Comparison of ENCODE assay signal across 8 cellular contexts in the genomic region with DNA sequence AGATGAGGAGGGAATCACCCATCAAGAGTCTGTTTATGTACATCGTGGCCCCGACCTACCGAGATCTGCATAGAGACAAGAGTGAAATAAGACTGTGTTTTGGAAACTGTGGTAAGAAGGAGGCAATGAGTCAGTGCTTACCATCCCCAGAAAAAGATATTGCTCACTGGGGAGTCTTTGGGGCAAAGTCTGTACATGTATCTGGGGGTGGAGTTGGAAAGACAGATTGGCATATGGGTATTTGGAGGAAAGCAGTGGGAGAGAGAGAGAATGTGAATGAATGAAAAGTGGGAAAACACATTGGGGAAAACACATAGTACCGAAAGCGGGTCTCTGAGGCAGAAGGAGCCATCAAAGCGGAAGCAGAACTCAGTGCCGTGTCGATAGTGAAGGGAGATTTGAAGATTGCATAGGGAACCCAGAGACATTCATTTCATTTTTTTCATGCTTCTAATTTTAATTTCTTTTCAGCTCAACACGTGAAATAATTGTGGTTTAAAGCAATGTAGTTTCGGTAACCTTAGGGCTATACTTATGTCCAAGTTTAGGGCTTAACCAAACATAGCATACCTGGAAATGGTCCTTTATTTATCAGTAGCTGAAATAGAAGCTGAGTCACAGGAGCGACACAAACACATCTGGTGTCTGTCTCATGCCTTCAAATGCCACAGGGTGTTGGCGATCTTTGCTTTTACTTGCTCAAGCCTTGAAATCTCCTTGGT.
DNase-seq lines count a peak whose midpoint lies in the region; ATAC-seq, FAIRE-seq and TF ChIP-seq lines count a peak whose summit lies in the region.

No MANE protein-coding gene starts in this region.

- H3K4me3 ChIP-seq in SJSA1 (peak overlapping the region; percentile 30), astrocyte (ENCODE audit: insufficient read depth, low read depth, low read length) (peak overlapping the region; percentile 32), skeletal muscle satellite cell (ENCODE audit: low read length) (no peak overlapping the region), lower leg skin (ENCODE audit: low read depth, poor library complexity, severe bottlenecking) (no peak overlapping the region)

- H3K27me3 ChIP-seq in SJSA1 (replicated peaks) (no peaks in the 10 kb centered on the region), astrocyte (ENCODE audit: insufficient read depth, low read length) (no peaks in the 10 kb centered on the region), skeletal muscle satellite cell (ENCODE audit: control insufficient read depth, insufficient read depth, low read length) (no peaks in the 10 kb centered on the region)

- WGBS in lower leg skin, 2 donors: 50% methylated on average over 12 of the region's 12 CpGs

- peaks cover 3% of the 10 kb centered on the region for H3K9me3 Mint-ChIP-seq in astrocyte (ENCODE audit: unreplicated experiment)

- H3K36me3 Mint-ChIP-seq in astrocyte (ENCODE audit: low read depth, unreplicated experiment): no peaks in the 10 kb centered on the region

- H3K36me3 ChIP-seq in SJSA1 (no peaks in the 10 kb centered on the region), astrocyte (ENCODE audit: insufficient read depth, low read length) (no peaks in the 10 kb centered on the region), skeletal muscle satellite cell (ENCODE audit: insufficient read depth, low read length) (no peaks in the 10 kb centered on the region)

- TF ChIP-seq CTCF in astrocyte (IDR thresholded peaks at IDR 0.05; ENCODE audit: insufficient read depth, low read depth, low read length) (no peak), lower leg skin (IDR thresholded peaks at IDR 0.05) (no peak)

- no peak for TF ChIP-seq POLR2A in lower leg skin (IDR thresholded peaks at IDR 0.05)

- H2AFZ ChIP-seq in astrocyte (ENCODE audit: low read depth, low read length): no peak overlapping the region

- H3K4me3 Mint-ChIP-seq in astrocyte (ENCODE audit: unreplicated experiment): no peak overlapping the region

- H3K9ac ChIP-seq in astrocyte (ENCODE audit: low read length) (peak overlapping the region; percentile 51), skeletal muscle satellite cell (ENCODE audit: low read depth, low read length) (peak overlapping the region; percentile 48)

- peaks cover 22% of the 10 kb centered on the region for H3K4me1 Mint-ChIP-seq in astrocyte (ENCODE audit: low read depth, unreplicated experiment)

- DNase-seq in SJSA1 (ENCODE audit: low read depth in 1 of 2, low spot score in 2 of 2) (peak; percentile 66 to 78), astrocyte (ENCODE audit: low read depth) (peak; percentile 86), NCI-H2171 (lab: John Stamatoyannopoulos, UW) (no peak), sciatic nerve (ENCODE audit: low spot score) (no peak), lower leg skin (ENCODE audit: low spot score in 2 of 2) (no peak)

- peak overlapping the region; percentile 78 for H3K4me2 ChIP-seq in astrocyte (ENCODE audit: low read length)
- peak overlapping the region; percentile 56 for H3K4me2 ChIP-seq in skeletal muscle satellite cell (ENCODE audit: low read length)

- H3K27ac ChIP-seq in SJSA1 (peak overlapping the region; percentile 81), astrocyte (ENCODE audit: low read depth, low read length) (peak overlapping the region; percentile 68)

- H3K27me3 Mint-ChIP-seq in astrocyte (ENCODE audit: low read depth, unreplicated experiment): peaks cover 2% of the 10 kb centered on the region

- intact Hi-C loops in sciatic nerve (cut with DNase I): no loop called here
- intact Hi-C loops in lower leg skin (cut with DNase I; ENCODE audit: low total_unique reads): no loop called here

- peak overlapping the region; percentile 90 for H3K27ac Mint-ChIP-seq in astrocyte (ENCODE audit: unreplicated experiment)

- H3K9me3 ChIP-seq in SJSA1 (replicated peaks) (no peaks in the 10 kb centered on the region; the same call in 1 of the 2 replicates), astrocyte (ENCODE audit: insufficient read depth, low read depth, low read length) (no peaks in the 10 kb centered on the region), skeletal muscle satellite cell (replicated peaks; ENCODE audit: low read length) (no peaks in the 10 kb centered on the region)

- no peaks in the 10 kb centered on the region for H4K20me1 ChIP-seq in astrocyte (ENCODE audit: insufficient read depth, low read length)

- H3K79me2 ChIP-seq in astrocyte (ENCODE audit: insufficient read depth, low read length): no peaks in the 10 kb centered on the region

- peak; percentile 77 for ATAC-seq in GM18907 (IDR thresholded peaks at IDR 0.05; ENCODE audit: unreplicated experiment)
- peak; percentile 59 for ATAC-seq in HG03039 (IDR thresholded peaks at IDR 0.05; ENCODE audit: unreplicated experiment)
- ATAC-seq in sciatic nerve: no peak

- H3K4me1 ChIP-seq in SJSA1 (replicated peaks) (peaks cover 56% of the 10 kb centered on the region), astrocyte (ENCODE audit: insufficient read depth, low read length) (peaks cover 24% of the 10 kb centered on the region), skeletal muscle satellite cell (ENCODE audit: control insufficient read depth, insufficient read depth, low read length) (peaks cover 40% of the 10 kb centered on the region)

- FAIRE-seq in astrocyte (lab: Jason Lieb, UNC): peak; percentile 76

Comparison
In these comparisons a context has a peak if more than half of its experiments do, and no peak if none do; other contexts are left out.
1. DNase-seq: peak in SJSA1 (2 of 2) and astrocyte (single experiment); none in NCI-H2171 (single experiment), sciatic nerve (single experiment) and lower leg skin (0 of 2).
2. H3K4me3 ChIP-seq: peak in SJSA1 (single experiment) and astrocyte (single experiment); none in skeletal muscle satellite cell (single experiment) and lower leg skin (single experiment).